14 cellular contexts compared by ENCODE assay signal in genomic region chr15:39587910-39588530, GRCh38. TPM values are rescaled to one million over a fixed set of nuclear protein-coding genes. Genes with fewer than 3 reads are reported as not detected.
DNase-seq lines count a peak whose midpoint lies in the region; ATAC-seq, FAIRE-seq and TF ChIP-seq lines count a peak whose summit lies in the region.
"Had no signal": no experiment of that assay in that cellular context is flagged by ENCODE, and none has a peak within 500 bp of the region (broad histone marks: within the 10 kb centered on the region; RNA-seq: fewer than 3 reads in every experiment).

No MANE protein-coding gene starts in this region.

- 91% methylated on average over 11 of the region's 11 CpGs for WGBS in HepG2 (ENCODE audit: low lambda C conversion rate)

- H3K4me3 ChIP-seq in epithelial cell of esophagus (ENCODE audit: low read length) (no peak overlapping the region), HepG2 (replicated peaks in 1 of 3; ENCODE audit: insufficient read depth in 1 of 3, low read depth in 2 of 3, low read length in 3 of 3) (no peak overlapping the region), uterus (no peak overlapping the region)
- H3K4me3 ChIP-seq: thoracic aorta had no signal

- no peaks in the 10 kb centered on the region for H3K27me3 ChIP-seq in HepG2 (ENCODE audit: control insufficient read depth in 1 of 2, insufficient read depth in 2 of 2, low read length in 2 of 2)
- H3K27me3 ChIP-seq in uterus = no peaks in the 10 kb centered on the region

- H3K36me3 ChIP-seq in HepG2 (replicated peaks in 1 of 2; ENCODE audit: control insufficient read depth in 1 of 2, insufficient read depth in 2 of 2, low read length in 2 of 2) (peaks cover 43 to 93% of the 10 kb centered on the region in 2 experiments), uterus (peaks cover 0 to 5% of the 10 kb centered on the region in 2 donors)

- CTCF ChIA-PET in HepG2 (lab: Yijun Ruan, JAX; ENCODE audit: low intra/inter-chr PET ratio, low total read pairs) = no interaction called here

- TF ChIP-seq CTCF in epithelial cell of esophagus (IDR thresholded peaks at IDR 0.05; ENCODE audit: insufficient read depth, low read depth, low read length, missing control alignments) (no peak), HepG2 (CRISPR knock-in tag; IDR thresholded peaks at IDR 0.05) (no peak), uterus (IDR thresholded peaks at IDR 0.05) (no peak)

- intact Hi-C loops in HepG2 (cut with micrococcal nuclease; ENCODE audit: unreplicated experiment) = loop anchor here (2.0 kb wide), 1 partner anchor 411 kb away; no protein-coding TSS in a partner anchor
- intact Hi-C loops in uterus (cut with DNase I; ENCODE audit: low total_unique reads) = no loop called here

- H3K9ac ChIP-seq in HepG2 (ENCODE audit: insufficient read depth, low read depth, low read length) = no peak overlapping the region

- POLR2A ChIA-PET in HepG2 (lab: Yijun Ruan, JAX) = no interaction called here

- peaks cover 2% of the 10 kb centered on the region for H3K79me2 ChIP-seq in HepG2 (ENCODE audit: insufficient read depth, low read length)

- peaks cover 3% of the 10 kb centered on the region; the same call in 1 of the 2 replicates for H4K20me1 ChIP-seq in HepG2 (ENCODE audit: insufficient read depth, low read length)

- H3K27ac ChIP-seq in HepG2 (ENCODE audit: extremely low read length, insufficient read depth, low read length) = no peak overlapping the region
- H3K27ac ChIP-seq in uterus = peak overlapping the region; percentile 11 to 33
- H3K27ac ChIP-seq: thoracic aorta had no signal

- H3K4me1 ChIP-seq in HepG2 (ENCODE audit: insufficient read depth, low read length) = peaks cover 41% of the 10 kb centered on the region
- peaks cover 7 to 12% of the 10 kb centered on the region in 2 donors for H3K4me1 ChIP-seq in uterus

- DNase-seq in LHCN-M2 (ENCODE audit: low read depth) (peak; percentile 64), epithelial cell of esophagus (ENCODE audit: low read depth) (peak; percentile 19), HepG2 (ENCODE audit: low spot score) (no peak), uterus (no peak)
- DNase-seq: activated CD4-positive, alpha-beta memory T cell treated with anti-CD3 and anti-CD28 coated beads for 36 hours; amygdala; cortex of kidney had no signal

- H3K9me3 ChIP-seq in HepG2 (ENCODE audit: low read length) (no peaks in the 10 kb centered on the region), uterus (no peaks in the 10 kb centered on the region)
- H3K9me3 ChIP-seq: thoracic aorta had no signal

- TF ChIP-seq EP300 in HepG2 (IDR thresholded peaks at IDR 0.05; ENCODE audit: low read depth in 2 of 2, low read length in 2 of 2) = no peak
- no peak for TF ChIP-seq EP300 in HepG2 (CRISPR knock-in tag; IDR thresholded peaks at IDR 0.05; ENCODE audit: borderline replicate concordance)

- no peak for FAIRE-seq in HepG2 (lab: Jason Lieb, UNC)
- FAIRE-seq: frontal cortex, islet of Langerhans, TTC549 had no signal

- no TSS peak for BruUV-seq in HepG2 (replicated peaks; lab: Mats Ljungman, UMichigan)

- ATAC-seq in HepG2 = no peak
- ATAC-seq in HG02798 (IDR thresholded peaks at IDR 0.05; ENCODE audit: poor library complexity, unreplicated experiment) = no peak
- no peak for ATAC-seq in HG03039 (IDR thresholded peaks at IDR 0.05; ENCODE audit: unreplicated experiment)
- no peak for ATAC-seq in HG02973 (IDR thresholded peaks at IDR 0.05; ENCODE audit: unreplicated experiment)

- H3K4me2 ChIP-seq in HepG2 (ENCODE audit: low read depth, low read length) = no peak overlapping the region

- no peak overlapping the region for H2AFZ ChIP-seq in HepG2 (ENCODE audit: low read length)

- TF ChIP-seq RAD21 in HepG2 (CRISPR knock-in tag; IDR thresholded peaks at IDR 0.05) = no peak

- peak; percentile 10 to 22; a peak in 2 of 4 replicates for TF ChIP-seq POLR2A in HepG2 (IDR thresholded peaks at IDR 0.05; ENCODE audit: insufficient read depth in 1 of 2, low read depth in 2 of 2, low read length in 2 of 2)
- TF ChIP-seq POLR2A in uterus (IDR thresholded peaks at IDR 0.05) = no peak

- in situ Hi-C loops in HepG2 (cut with HindIII; ENCODE audit: extremely low pct_ligation_motif_present, low pct_unique_long_range_greater_than_20kb) = loop anchor here (10.0 kb wide), 3 partner anchors 153 to 773 kb away; no protein-coding TSS in a partner anchor

TF ChIP-seq in HepG2, 621 proteins besides CTCF, POLR2A, EP300 and RAD21:
- TF ChIP-seq POLR2AphosphoS5 (IDR thresholded peaks at IDR 0.05; ENCODE audit: low read depth, low read length) (0 out of 2 replicates have a peak, but pooled peaks have one; percentile 22), ATM (IDR thresholded peaks at IDR 0.05; ENCODE audit: borderline replicate concordance) (no peak), POLR2AphosphoS2 (IDR thresholded peaks at IDR 0.05; ENCODE audit: low read depth, low read length) (peak; percentile 30; the same call in 1 of the 2 replicates), ZFY (CRISPR knock-in tag; IDR thresholded peaks at IDR 0.05) (no peak)
TF ChIP-seq in HepG2: peak in this region for 2.

RNA-seq across cellular contexts. Expression of gene THBS1, which starts 7.1 kb away (rescaled TPM):
- total RNA-seq in LHCN-M2 (2014; rRNA removed) (2,731 and 2,850 TPM in 2 replicates), HepG2 (2016; rRNA removed; fragmentation: Illumina TruSeq; extraction: Trizol) (35.6 and 67.1 TPM in 2 replicates), uterus (100 to 1,000 TPM; 119 to 341 (median 210) TPM)
- 2,014 TPM for polyA plus RNA-seq in LHCN-M2 (2012)
- 10.4 and 13.6 TPM in 2 replicates for total RNA-seq in HepG2 (2016; cell fraction: cytosol; rRNA removed; fragmentation: Illumina TruSeq; extraction: Trizol; ENCODE audit: low read depth)
- total RNA-seq in HepG2 (2016; cell fraction: insoluble cytoplasmic fraction; rRNA removed; fragmentation: Illumina TruSeq; extraction: Trizol) = 31.2 and 67.2 TPM in 2 replicates
- total RNA-seq in HepG2 (2016; cell fraction: membrane; rRNA removed; fragmentation: Illumina TruSeq; extraction: Trizol) = 12.7 and 15.5 TPM in 2 replicates
- total RNA-seq in HepG2 (2016; cell fraction: nucleus; rRNA removed; fragmentation: Illumina TruSeq; extraction: Trizol) = 154 and 191 TPM in 2 replicates
- polyA plus RNA-seq in HepG2 (2011; rRNA removed) = 54.7 and 64.6 TPM in 2 replicates
- polyA plus RNA-seq in HepG2 (2011; cell fraction: cytosol; rRNA removed) = 18.4 and 18.6 TPM in 2 replicates
- polyA plus RNA-seq in HepG2 (2011; cell fraction: nucleus; rRNA removed) = 258 and 353 TPM in 2 replicates
- 14.5 and 32.8 TPM in 2 replicates for polyA plus RNA-seq in HepG2 (2012)
- polyA plus RNA-seq in HepG2 (2016; cell fraction: cytosol; fragmentation: Illumina TruSeq; extraction: Trizol; ENCODE audit: low read depth) = 1.0 and 1.3 TPM in 2 replicates
- 13.5 and 17.7 TPM in 2 replicates for polyA plus RNA-seq in HepG2 (2016; cell fraction: insoluble cytoplasmic fraction; fragmentation: Illumina TruSeq; extraction: Trizol; ENCODE audit: low read depth)
- polyA plus RNA-seq in HepG2 (2016; cell fraction: membrane; fragmentation: Illumina TruSeq; extraction: Trizol; ENCODE audit: low read depth) = 1.9 and 2.6 TPM in 2 replicates
- polyA plus RNA-seq in HepG2 (2016; cell fraction: nucleus; fragmentation: Illumina TruSeq; extraction: Trizol; ENCODE audit: insufficient read depth, low read depth) = 147 and 163 TPM in 2 replicates
- polyA minus RNA-seq in HepG2 (2011; rRNA and poly(A)+ RNA removed; ENCODE audit: low replicate concordance) = 15.2 and 310 TPM in 2 replicates
- 142 and 165 TPM in 2 replicates for polyA minus RNA-seq in HepG2 (2011; cell fraction: cytosol; rRNA and poly(A)+ RNA removed)
- polyA minus RNA-seq in HepG2 (2011; cell fraction: nucleus; rRNA and poly(A)+ RNA removed) = 395 and 466 TPM in 2 replicates

Comparison
In these comparisons a context has a peak if more than half of its experiments do, and no peak if none do; other contexts are left out.
1. DNase-seq: peak in LHCN-M2 (single experiment) and epithelial cell of esophagus (single experiment); none in HepG2 (single experiment) and uterus (0 of 2).
2. POLR2A ChIP-seq: peak in HepG2 (2 of 2); none in uterus (0 of 2).